1 cellular context compared by ENCODE assay signal in genomic region chr5:150136841-150137167, GRCh38.
TF ChIP-seq lines count a peak whose summit lies in the region.

No MANE protein-coding gene starts in this region.

TF ChIP-seq in HepG2, 621 proteins besides CTCF, POLR2A, EP300 and RAD21 (continues in another document):
- TF ChIP-seq ARNTL (CRISPR knock-in tag; IDR thresholded peaks at IDR 0.05), result no peak
- no peak for TF ChIP-seq ZBTB43 (CRISPR knock-in tag; conservative IDR thresholded peaks at IDR 0.05)
- TF ChIP-seq ZNF569 (CRISPR knock-in tag; IDR thresholded peaks at IDR 0.05; ENCODE audit: borderline replicate concordance), result no peak
- TF ChIP-seq LBX2 (CRISPR knock-in tag; IDR thresholded peaks at IDR 0.05; ENCODE audit: borderline replicate concordance), result no peak
- no peak for TF ChIP-seq ZNF644 (CRISPR knock-in tag; IDR thresholded peaks at IDR 0.05; ENCODE audit: low read depth)
- no peak for TF ChIP-seq ZNF33B (CRISPR knock-in tag; IDR thresholded peaks at IDR 0.05)
- no peak for TF ChIP-seq SIX1 (CRISPR knock-in tag; IDR thresholded peaks at IDR 0.05; ENCODE audit: borderline replicate concordance)
- TF ChIP-seq EEA1 (CRISPR knock-in tag; IDR thresholded peaks at IDR 0.05; ENCODE audit: borderline replicate concordance), result 0 out of 2 replicates have a peak, but pooled peaks have one; percentile 31
- no peak for TF ChIP-seq ESRRA (CRISPR knock-in tag; IDR thresholded peaks at IDR 0.05; ENCODE audit: low read depth)
- TF ChIP-seq ZBTB7B (CRISPR knock-in tag; IDR thresholded peaks at IDR 0.05), result no peak
- no peak for TF ChIP-seq TFE3 (CRISPR knock-in tag; IDR thresholded peaks at IDR 0.05)
- peak; percentile 1 for TF ChIP-seq PTBP1 (IDR thresholded peaks at IDR 0.05; ENCODE audit: low read depth, low read length, poor library complexity, severe bottlenecking)
- TF ChIP-seq BRD4 (CRISPR knock-in tag; IDR thresholded peaks at IDR 0.05), result no peak
- TF ChIP-seq ZNF713 (CRISPR knock-in tag; IDR thresholded peaks at IDR 0.05), result no peak
- no peak for TF ChIP-seq ETV5 (CRISPR knock-in tag; IDR thresholded peaks at IDR 0.05; ENCODE audit: borderline replicate concordance)
- TF ChIP-seq PBX2 (CRISPR knock-in tag; IDR thresholded peaks at IDR 0.05), result no peak
- TF ChIP-seq RARA (CRISPR knock-in tag; IDR thresholded peaks at IDR 0.05), result no peak
- no peak for TF ChIP-seq SNRNP70 (IDR thresholded peaks at IDR 0.05; ENCODE audit: low read depth, low read length)
- no peak for TF ChIP-seq HDAC1 (CRISPR knock-in tag; IDR thresholded peaks at IDR 0.05)
- 0 out of 2 replicates have a peak, but pooled peaks have one; percentile 37 for TF ChIP-seq ZNF280D (CRISPR knock-in tag; IDR thresholded peaks at IDR 0.05)
- TF ChIP-seq ZSCAN21 (CRISPR knock-in tag; IDR thresholded peaks at IDR 0.05; ENCODE audit: borderline replicate concordance), result 0 out of 2 replicates have a peak, but pooled peaks have one; percentile 33
- TF ChIP-seq HMGA1 (CRISPR knock-in tag; conservative IDR thresholded peaks at IDR 0.05), result no peak
- TF ChIP-seq ZHX1 (CRISPR knock-in tag; IDR thresholded peaks at IDR 0.05; ENCODE audit: low read depth), result no peak
- TF ChIP-seq TEAD2 (CRISPR knock-in tag; IDR thresholded peaks at IDR 0.05), result no peak
- no peak for TF ChIP-seq ZNF281 (CRISPR knock-in tag; IDR thresholded peaks at IDR 0.05; ENCODE audit: borderline replicate concordance)
- no peak for TF ChIP-seq PPARG (CRISPR knock-in tag; conservative IDR thresholded peaks at IDR 0.05)
- no peak for TF ChIP-seq MLX (CRISPR knock-in tag; IDR thresholded peaks at IDR 0.05)
- TF ChIP-seq SMAD9 (CRISPR knock-in tag; IDR thresholded peaks at IDR 0.05), result no peak
- peak; percentile 41 for TF ChIP-seq AGO2 (optimal IDR thresholded peaks at IDR 0.05; ENCODE audit: low read depth, low read length)
- no peak for TF ChIP-seq ELF4 (CRISPR knock-in tag; IDR thresholded peaks at IDR 0.05; ENCODE audit: borderline replicate concordance)
- no peak for TF ChIP-seq FOXP1 (IDR thresholded peaks at IDR 0.05)
- no peak for TF ChIP-seq FOXP1 (CRISPR knock-in tag; IDR thresholded peaks at IDR 0.05)
- 0 out of 2 replicates have a peak, but pooled peaks have one; percentile 7 for TF ChIP-seq THAP7 (CRISPR knock-in tag; IDR thresholded peaks at IDR 0.05)
- TF ChIP-seq RNF219 (CRISPR knock-in tag; IDR thresholded peaks at IDR 0.05), result no peak
- TF ChIP-seq REPIN1 (CRISPR knock-in tag; IDR thresholded peaks at IDR 0.05; ENCODE audit: borderline replicate concordance, low read depth), result no peak
- TF ChIP-seq ZFP1 (CRISPR knock-in tag; IDR thresholded peaks at IDR 0.05), result no peak
- TF ChIP-seq SRSF1 (optimal IDR thresholded peaks at IDR 0.05; ENCODE audit: low read depth, low read length), result peak; percentile 5
- TF ChIP-seq ZNF34 (CRISPR knock-in tag; IDR thresholded peaks at IDR 0.05; ENCODE audit: borderline replicate concordance), result no peak
- no peak for TF ChIP-seq ZNF841 (CRISPR knock-in tag; IDR thresholded peaks at IDR 0.05; ENCODE audit: borderline replicate concordance)
- 0 out of 2 replicates have a peak, but pooled peaks have one; percentile 1 for TF ChIP-seq ZNF891 (CRISPR knock-in tag; IDR thresholded peaks at IDR 0.05)
- no peak for TF ChIP-seq SUZ12 (IDR thresholded peaks at IDR 0.05; ENCODE audit: low read depth, low read length)
- TF ChIP-seq SMAD1 (CRISPR knock-in tag; IDR thresholded peaks at IDR 0.05; ENCODE audit: borderline replicate concordance, low read depth), result 0 out of 2 replicates have a peak, but pooled peaks have one; percentile 42
- TF ChIP-seq ZNF800 (CRISPR knock-in tag; IDR thresholded peaks at IDR 0.05), result no peak
- TF ChIP-seq AGO1 (IDR thresholded peaks at IDR 0.05; ENCODE audit: low read depth, low read length, poor library complexity, severe bottlenecking), result peak; percentile 26
- TF ChIP-seq MTA3 (CRISPR knock-in tag; IDR thresholded peaks at IDR 0.05), result no peak
- no peak for TF ChIP-seq ZNF333 (CRISPR knock-in tag; IDR thresholded peaks at IDR 0.05; ENCODE audit: borderline replicate concordance)
- TF ChIP-seq MED13 (CRISPR knock-in tag; IDR thresholded peaks at IDR 0.05), result peak; percentile 2; the same call in 1 of the 2 replicates
